Comparison of ENCODE assay signal across 39 cellular contexts in genomic region chr1:163388970-163389369, GRCh38.
"Had no signal": no experiment of that assay in that cellular context is flagged by ENCODE, and none has a peak within 500 bp of the region (broad histone marks: within the 10 kb centered on the region; RNA-seq: fewer than 3 reads in every experiment).

No MANE protein-coding gene starts in this region.

- FAIRE-seq: bronchial epithelial cell, TTC549 had no signal

- H3K27me3 ChIP-seq: ascending aorta, cardiac muscle cell had no signal

- ATAC-seq: activated CD4-positive, alpha-beta T cell treated with anti-CD3 and anti-CD28 coated beads for 36 hours; activated CD4-positive, CD25-positive, alpha-beta regulatory T cell treated with anti-CD3 and anti-CD28 coated beads, Interleukin-2, amount 50 U/mL, for 24 hours; activated CD8-positive, alpha-beta memory T cell treated with anti-CD3 and anti-CD28 coated beads, Interleukin-2, amount 10 ng/mL, durations not matched to agents 7 days and 5 days; activated CD8-positive, alpha-beta T cell treated with anti-CD3 and anti-CD28 coated beads, Interleukin-2, amount 10 ng/mL, durations not matched to agents 7 days and 5 days; activated naive CD8-positive, alpha-beta T cell treated with anti-CD3 and anti-CD28 coated beads, Interleukin-2, amount 50 U/mL, for 24 hours; WTC11 had no signal

- H3K36me3 ChIP-seq: ascending aorta, cardiac muscle cell had no signal

- H3K9me3 Mint-ChIP-seq: activated CD4-positive, alpha-beta memory T cell treated with anti-CD3 and anti-CD28 coated beads, Interleukin-2, amount 10 ng/mL, durations not matched to agents 7 days and 5 days; activated CD4-positive, alpha-beta T cell treated with anti-CD3 and anti-CD28 coated beads, Interleukin-2, amount 10 ng/mL, durations not matched to agents 7 days and 5 days; activated naive CD4-positive, alpha-beta T cell treated with anti-CD3 and anti-CD28 coated beads, Interleukin-2, amount 10 ng/mL, durations not matched to agents 7 days and 5 days; activated naive CD4-positive, alpha-beta T cell treated with anti-CD3 and anti-CD28 coated beads, Interleukin-2, amount 50 U/mL, for 24 hours; activated naive CD8-positive, alpha-beta T cell treated with anti-CD3 and anti-CD28 coated beads, Interleukin-2, amount 10 ng/mL, durations not matched to agents 7 days and 5 days; activated naive CD8-positive, alpha-beta T cell treated with anti-CD3 and anti-CD28 coated beads, Interleukin-2, amount 50 U/mL, for 24 hours; activated T-cell treated with anti-CD3 and anti-CD28 coated beads, Interleukin-2, amount 50 U/mL, for 24 hours; activated T-helper 2 cell treated with anti-CD3 and anti-CD28 coated beads, Interferon-gamma antibody, Interleukin-2, Interleukin-4, amounts not matched to agents 10 μg/mL and 5 μg/mL and 100 μg/mL, durations not matched to agents 14 hours and 24 hours and 36 hours; T-helper 1 cell treated with Interleukin-12 subunit alpha and Interleukin-12 subunit beta and Interleukin-4 antibody, amounts not matched to agents 30 μg/mL and 1 μg/mL, for 36 hours; T-helper 2 cell treated with Interferon-gamma antibody and Interleukin-4, amounts not matched to agents 5 μg/mL and 100 μg/mL, for 36 hours had no signal

- H3K4me1 Mint-ChIP-seq: activated CD4-positive, alpha-beta memory T cell treated with anti-CD3 and anti-CD28 coated beads, Interleukin-2, amount 10 ng/mL, durations not matched to agents 7 days and 5 days; activated CD4-positive, alpha-beta T cell treated with anti-CD3 and anti-CD28 coated beads for 36 hours; activated CD4-positive, alpha-beta T cell treated with anti-CD3 and anti-CD28 coated beads, Interleukin-2, amount 10 ng/mL, durations not matched to agents 7 days and 5 days; activated CD8-positive, alpha-beta memory T cell treated with anti-CD3 and anti-CD28 coated beads, Interleukin-2, amount 10 ng/mL, durations not matched to agents 7 days and 5 days; activated naive CD4-positive, alpha-beta T cell treated with anti-CD3 and anti-CD28 coated beads, Interleukin-2, amount 10 ng/mL, durations not matched to agents 7 days and 5 days; activated naive CD4-positive, alpha-beta T cell treated with anti-CD3 and anti-CD28 coated beads, Interleukin-2, amount 50 U/mL, for 24 hours; activated naive CD8-positive, alpha-beta T cell treated with anti-CD3 and anti-CD28 coated beads, Interleukin-2, amount 10 ng/mL, durations not matched to agents 7 days and 5 days; activated naive CD8-positive, alpha-beta T cell treated with anti-CD3 and anti-CD28 coated beads, Interleukin-2, amount 50 U/mL, for 24 hours; brain; central memory CD8-positive, alpha-beta T cell; WTC11 had no signal

- H3K4me3 ChIP-seq: ascending aorta, cardiac muscle cell had no signal

- H3K27ac ChIP-seq: ascending aorta, cardiac muscle cell, VCaP had no signal

- H3K27ac Mint-ChIP-seq: activated CD4-positive, alpha-beta memory T cell treated with anti-CD3 and anti-CD28 coated beads, Interleukin-2, amount 10 ng/mL, durations not matched to agents 7 days and 5 days; activated CD4-positive, alpha-beta T cell treated with anti-CD3 and anti-CD28 coated beads for 36 hours; activated CD4-positive, alpha-beta T cell treated with anti-CD3 and anti-CD28 coated beads, Interleukin-2, amount 10 ng/mL, durations not matched to agents 7 days and 5 days; activated CD8-positive, alpha-beta memory T cell treated with anti-CD3 and anti-CD28 coated beads, Interleukin-2, amount 10 ng/mL, durations not matched to agents 7 days and 5 days; activated CD8-positive, alpha-beta T cell treated with anti-CD3 and anti-CD28 coated beads, Interleukin-2, amount 10 ng/mL, durations not matched to agents 7 days and 5 days; activated naive CD4-positive, alpha-beta T cell treated with anti-CD3 and anti-CD28 coated beads, Interleukin-2, amount 10 ng/mL, durations not matched to agents 7 days and 5 days; activated naive CD4-positive, alpha-beta T cell treated with anti-CD3 and anti-CD28 coated beads, Interleukin-2, amount 50 U/mL, for 24 hours; activated naive CD8-positive, alpha-beta T cell; activated naive CD8-positive, alpha-beta T cell treated with anti-CD3 and anti-CD28 coated beads, Interleukin-2, amount 10 ng/mL, durations not matched to agents 7 days and 5 days; activated naive CD8-positive, alpha-beta T cell treated with anti-CD3 and anti-CD28 coated beads, Interleukin-2, amount 50 U/mL, for 24 hours; activated T-cell treated with anti-CD3 and anti-CD28 coated beads, Interleukin-2, amount 50 U/mL, for 24 hours; activated T-helper 2 cell treated with anti-CD3 and anti-CD28 coated beads, Interferon-gamma antibody, Interleukin-2, Interleukin-4, amounts not matched to agents 10 μg/mL and 5 μg/mL and 100 μg/mL, durations not matched to agents 14 hours and 24 hours and 36 hours; brain; T-helper 1 cell treated with Interleukin-12 subunit alpha and Interleukin-12 subunit beta and Interleukin-4 antibody, amounts not matched to agents 30 μg/mL and 1 μg/mL, for 36 hours; T-helper 2 cell treated with Interferon-gamma antibody and Interleukin-4, amounts not matched to agents 5 μg/mL and 100 μg/mL, for 36 hours; WTC11 had no signal

- H3K27me3 Mint-ChIP-seq: activated naive CD4-positive, alpha-beta T cell treated with anti-CD3 and anti-CD28 coated beads, Interleukin-2, amount 10 ng/mL, durations not matched to agents 7 days and 5 days had no signal

- H3K4me1 ChIP-seq: ascending aorta had no signal

- H3K4me3 Mint-ChIP-seq: activated CD4-positive, alpha-beta memory T cell treated with anti-CD3 and anti-CD28 coated beads, Interleukin-2, amount 10 ng/mL, durations not matched to agents 7 days and 5 days; activated CD4-positive, alpha-beta T cell treated with anti-CD3 and anti-CD28 coated beads for 36 hours; activated CD4-positive, alpha-beta T cell treated with anti-CD3 and anti-CD28 coated beads, Interleukin-2, amount 10 ng/mL, durations not matched to agents 7 days and 5 days; activated CD8-positive, alpha-beta memory T cell treated with anti-CD3 and anti-CD28 coated beads, Interleukin-2, amount 10 ng/mL, durations not matched to agents 7 days and 5 days; activated CD8-positive, alpha-beta T cell treated with anti-CD3 and anti-CD28 coated beads, Interleukin-2, amount 10 ng/mL, durations not matched to agents 7 days and 5 days; activated naive CD4-positive, alpha-beta T cell treated with anti-CD3 and anti-CD28 coated beads, Interleukin-2, amount 10 ng/mL, durations not matched to agents 7 days and 5 days; activated naive CD4-positive, alpha-beta T cell treated with anti-CD3 and anti-CD28 coated beads, Interleukin-2, amount 50 U/mL, for 24 hours; activated naive CD8-positive, alpha-beta T cell; activated naive CD8-positive, alpha-beta T cell treated with anti-CD3 and anti-CD28 coated beads, Interleukin-2, amount 10 ng/mL, durations not matched to agents 7 days and 5 days; activated naive CD8-positive, alpha-beta T cell treated with anti-CD3 and anti-CD28 coated beads, Interleukin-2, amount 50 U/mL, for 24 hours; activated T-cell treated with anti-CD3 and anti-CD28 coated beads, Interleukin-2, amount 50 U/mL, for 24 hours; brain; central memory CD8-positive, alpha-beta T cell; T-helper 1 cell treated with Interleukin-12 subunit alpha and Interleukin-12 subunit beta and Interleukin-4 antibody, amounts not matched to agents 30 μg/mL and 1 μg/mL, for 36 hours; T-helper 2 cell treated with Interferon-gamma antibody and Interleukin-4, amounts not matched to agents 5 μg/mL and 100 μg/mL, for 36 hours; WTC11 had no signal

- H3K9me3 ChIP-seq: ascending aorta had no signal

- DNase-seq: activated CD4-positive, alpha-beta memory T cell treated with anti-CD3 and anti-CD28 coated beads, Interleukin-2, amount 10 ng/mL, durations not matched to agents 7 days and 5 days; activated CD4-positive, alpha-beta T cell treated with anti-CD3 and anti-CD28 coated beads for 1 hour; activated CD4-positive, alpha-beta T cell treated with anti-CD3 and anti-CD28 coated beads for 36 hours; activated CD4-positive, alpha-beta T cell treated with anti-CD3 and anti-CD28 coated beads for 48 hours; activated CD4-positive, alpha-beta T cell treated with anti-CD3 and anti-CD28 coated beads, Interleukin-2, amount 10 ng/mL, durations not matched to agents 7 days and 5 days; activated CD4-positive, alpha-beta T cell treated with anti-CD3 and anti-CD28 coated beads, Interleukin-2, amount 50 U/mL, for 48 hours; activated CD4-positive, CD25-positive, alpha-beta regulatory T cell; activated CD8-positive, alpha-beta memory T cell treated with anti-CD3 and anti-CD28 coated beads for 24 hours; activated CD8-positive, alpha-beta memory T cell treated with anti-CD3 and anti-CD28 coated beads, Interleukin-2, amount 10 ng/mL, durations not matched to agents 7 days and 5 days; activated CD8-positive, alpha-beta memory T cell treated with anti-CD3 and anti-CD28 coated beads, Interleukin-2, amount 50 U/mL, for 48 hours; activated CD8-positive, alpha-beta T cell treated with anti-CD3 and anti-CD28 coated beads, Interleukin-2, amount 10 ng/mL, durations not matched to agents 7 days and 5 days; activated effector memory CD4-positive, alpha-beta T cell treated with Interleukin-2 at 50 U/mL for 16 hours; activated gamma-delta T cell; activated naive CD4-positive, alpha-beta T cell treated with anti-CD3 and anti-CD28 coated beads, Interleukin-2, amount 10 ng/mL, durations not matched to agents 7 days and 5 days; activated naive CD4-positive, alpha-beta T cell treated with Interleukin-2 at 50 U/mL for 16 hours; activated naive CD8-positive, alpha-beta T cell treated with anti-CD3 and anti-CD28 coated beads, Interleukin-2, amount 10 ng/mL, durations not matched to agents 7 days and 5 days; activated naive CD8-positive, alpha-beta T cell treated with anti-CD3 and anti-CD28 coated beads, Interleukin-2, amount 50 U/mL, for 24 hours; activated T-cell treated with anti-CD3 and anti-CD28 coated beads, Interleukin-2, amount 50 U/mL, for 24 hours; activated T-cell treated with anti-CD3 and anti-CD28 coated beads, Interleukin-2, amount 50 U/mL, for 48 hours; amygdala; anterior cingulate cortex; caudate nucleus; cerebellar nuclear complex; T-helper 2 cell; T-helper 9 cell had no signal

- H3K36me3 Mint-ChIP-seq: activated CD8-positive, alpha-beta memory T cell treated with anti-CD3 and anti-CD28 coated beads, Interleukin-2, amount 10 ng/mL, durations not matched to agents 7 days and 5 days; activated naive CD4-positive, alpha-beta T cell treated with anti-CD3 and anti-CD28 coated beads, Interleukin-2, amount 10 ng/mL, durations not matched to agents 7 days and 5 days; activated naive CD4-positive, alpha-beta T cell treated with anti-CD3 and anti-CD28 coated beads, Interleukin-2, amount 50 U/mL, for 24 hours; activated naive CD8-positive, alpha-beta T cell; activated naive CD8-positive, alpha-beta T cell treated with anti-CD3 and anti-CD28 coated beads, Interleukin-2, amount 10 ng/mL, durations not matched to agents 7 days and 5 days; brain; WTC11 had no signal
